ENCODE assay signal across 8 cellular contexts in the genomic region with DNA sequence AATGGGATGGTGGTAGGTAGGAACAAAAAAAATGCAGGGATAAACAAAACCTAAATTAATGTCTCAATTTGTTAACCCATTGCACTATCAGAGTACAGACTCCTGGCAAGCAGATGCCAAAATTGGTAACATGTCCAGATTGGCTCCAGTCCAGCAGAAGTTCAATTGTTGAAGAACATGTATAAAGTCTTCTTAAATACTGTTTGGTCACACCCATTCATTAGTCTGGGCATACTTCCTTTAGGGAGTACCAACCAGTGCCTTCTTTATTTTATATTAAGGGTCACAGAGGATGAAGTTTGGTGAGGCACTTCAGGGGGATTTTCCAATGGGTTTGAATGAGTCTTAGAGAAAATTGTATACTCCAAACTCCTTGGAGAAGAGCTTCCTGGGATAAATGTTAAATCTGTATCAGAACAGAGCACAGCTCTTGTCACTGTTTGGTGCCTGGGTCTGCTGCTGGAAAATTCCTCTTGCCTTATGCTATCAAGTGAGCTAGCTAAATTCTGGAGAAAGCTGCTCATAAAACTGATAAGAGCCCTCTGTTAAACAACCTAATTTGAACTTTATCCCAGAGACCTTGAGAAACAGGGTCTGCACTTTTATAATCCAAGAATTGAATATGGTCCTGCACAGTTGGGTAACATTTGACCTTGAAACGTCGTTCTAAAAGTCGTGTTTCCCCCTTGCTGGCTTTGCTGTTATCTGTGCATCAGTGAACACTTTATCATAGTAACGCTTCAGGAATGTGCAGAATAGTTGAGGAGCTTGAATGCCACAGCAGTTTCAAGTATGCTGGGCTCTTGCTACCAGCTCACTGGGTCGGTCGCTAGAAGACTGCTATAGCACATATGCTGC.
A peak's percentile ranks its signal among the peaks of the same experiment; 100 is the strongest.
DNase-seq lines count a peak whose midpoint lies in the region; ATAC-seq and TF ChIP-seq lines count a peak whose summit lies in the region.

No MANE protein-coding gene starts in this region.

- DNase-seq in mammary epithelial cell = peak; percentile 36
- no peak for DNase-seq in breast epithelium (ENCODE audit: low spot score in 2 of 2)
- peak; percentile 67 for DNase-seq in astrocyte of the cerebellum (ENCODE audit: low read depth)
- peak; percentile 89 for DNase-seq in kidney tubule cell (ENCODE audit: low spot score)
- no peak for DNase-seq in upper lobe of left lung
- no peak for DNase-seq in DMS79 treated with DMSO at 0.1 percent for 48 hours (lab: John Stamatoyannopoulos, UW)
- DNase-seq in activated CD4-positive, alpha-beta T cell treated with anti-CD3 and anti-CD28 coated beads for 1 hour = no peak
- no peak for DNase-seq in MV-4-11 (lab: John Stamatoyannopoulos, UW)

- in situ Hi-C loops in mammary epithelial cell (cut with MboI; ENCODE audit: low sequenced_read_pairs in 2 of 2) (no loop called here), astrocyte of the cerebellum (cut with HindIII; ENCODE audit: low sequenced_read_pairs) (no loop called here)

- BruUV-seq in mammary epithelial cell (replicated peaks; lab: Mats Ljungman, UMichigan) = no TSS peak

- no peaks in the 10 kb centered on the region for H3K79me2 ChIP-seq in mammary epithelial cell (ENCODE audit: insufficient read depth, low read length)

- CTCF ChIA-PET in mammary epithelial cell (lab: Charles Lee; ENCODE audit: low non-redundant PET) = no interaction called here

- dilution Hi-C loops in mammary epithelial cell (cut with HindIII; ENCODE audit: low sequenced_read_pairs) = loop anchor here (5.0 kb wide), 1 partner anchor 54 kb away; no protein-coding TSS in a partner anchor

- no peak overlapping the region for H3K4me2 ChIP-seq in mammary epithelial cell (ENCODE audit: insufficient read depth, low read depth, low read length)

- intact Hi-C loops in mammary epithelial cell (cut with micrococcal nuclease) (no loop called here), breast epithelium (cut with DNase I; ENCODE audit: low total_unique reads) (no loop called here)

- TF ChIP-seq EP300 in upper lobe of left lung (IDR thresholded peaks at IDR 0.05) = no peak

- TF ChIP-seq POLR2A in breast epithelium (IDR thresholded peaks at IDR 0.05) (no peak), upper lobe of left lung (IDR thresholded peaks at IDR 0.05) (no peak)

- H2AFZ ChIP-seq in mammary epithelial cell (ENCODE audit: low read depth, low read length) = no peak overlapping the region

- peak; percentile 54 to 74 for ATAC-seq in upper lobe of left lung (ENCODE audit: low FRiP score in 2 of 2)

- no peak overlapping the region for H3K9ac ChIP-seq in mammary epithelial cell (ENCODE audit: insufficient read depth, low read length)

- TF ChIP-seq CTCF in mammary epithelial cell (conservative IDR thresholded peaks at IDR 0.05 in 1 of 2, IDR thresholded peaks at IDR 0.05 in 1 of 2; ENCODE audit: extremely low read depth in 1 of 2, insufficient read depth in 1 of 2, low read depth in 1 of 2, low read length in 2 of 2) (no peak), breast epithelium (IDR thresholded peaks at IDR 0.05) (no peak), astrocyte of the cerebellum (IDR thresholded peaks at IDR 0.05; ENCODE audit: low read depth, low read length, missing control alignments) (no peak), upper lobe of left lung (IDR thresholded peaks at IDR 0.05) (no peak)

- no peak overlapping the region for H3K4me3 ChIP-seq in mammary epithelial cell (replicated peaks in 1 of 3; ENCODE audit: insufficient read depth in 1 of 3, low read depth in 2 of 3, low read length in 3 of 3)
- no peak overlapping the region for H3K4me3 ChIP-seq in breast epithelium
- no peak overlapping the region for H3K4me3 ChIP-seq in astrocyte of the cerebellum (ENCODE audit: low read depth, low read length)
- H3K4me3 ChIP-seq in upper lobe of left lung = no peak overlapping the region

- no peaks in the 10 kb centered on the region for H3K27me3 ChIP-seq in mammary epithelial cell (ENCODE audit: insufficient read depth, low read length)
- no peaks in the 10 kb centered on the region for H3K27me3 ChIP-seq in breast epithelium
- no peaks in the 10 kb centered on the region for H3K27me3 ChIP-seq in upper lobe of left lung

- WGBS in mammary epithelial cell (ENCODE audit: low coverage, missing lambda C conversion rate) = 51% methylated on average over 6 of the region's 6 CpGs
- WGBS in upper lobe of left lung, 2 donors = 37 to 45% methylated on average over 6 of the region's 6 CpGs

- H4K20me1 ChIP-seq in mammary epithelial cell (ENCODE audit: insufficient read depth, low read length) = no peaks in the 10 kb centered on the region

- no peaks in the 10 kb centered on the region for H3K36me3 ChIP-seq in mammary epithelial cell (ENCODE audit: insufficient read depth, low read length)
- no peaks in the 10 kb centered on the region for H3K36me3 ChIP-seq in breast epithelium
- no peaks in the 10 kb centered on the region for H3K36me3 ChIP-seq in upper lobe of left lung

- H3K27ac ChIP-seq in mammary epithelial cell (ENCODE audit: insufficient read depth, low read depth, low read length) = no peak overlapping the region
- H3K27ac ChIP-seq in breast epithelium = no peak overlapping the region
- H3K27ac ChIP-seq in upper lobe of left lung = peak overlapping the region in 3 of 4 donors; percentile 31 to 70 (median 48)

- H3K4me1 ChIP-seq in mammary epithelial cell (ENCODE audit: insufficient read depth, low read length) (peaks cover 24% of the 10 kb centered on the region), breast epithelium (no peaks in the 10 kb centered on the region), upper lobe of left lung (peaks cover 3 to 13% (median 7%) of the 10 kb centered on the region in 4 donors)

- peaks cover 5% of the 10 kb centered on the region for H3K9me3 ChIP-seq in mammary epithelial cell (replicated peaks; ENCODE audit: insufficient read depth, low read length)
- no peaks in the 10 kb centered on the region for H3K9me3 ChIP-seq in breast epithelium
- no peaks in the 10 kb centered on the region for H3K9me3 ChIP-seq in upper lobe of left lung

Comparison
In these comparisons a context has a peak if more than half of its experiments do, and no peak if none do; other contexts are left out.
1. DNase-seq: peak in mammary epithelial cell (single experiment), astrocyte of the cerebellum (single experiment) and kidney tubule cell (single experiment); none in breast epithelium (0 of 2), upper lobe of left lung (0 of 2), DMS79 treated with DMSO at 0.1 percent for 48 hours (single experiment), activated CD4-positive, alpha-beta T cell treated with anti-CD3 and anti-CD28 coated beads for 1 hour (single experiment) and MV-4-11 (single experiment).
2. H3K27ac ChIP-seq: peak in upper lobe of left lung (3 of 4); none in mammary epithelial cell (single experiment) and breast epithelium (0 of 2).